In genomic region chr2:96961551-96961950, GRCh38 we compare ENCODE assay signal across 31 cellular contexts. TPM values are rescaled to one million over a fixed set of nuclear protein-coding genes. Genes with fewer than 3 reads are reported as not detected.
DNase-seq lines count a peak whose midpoint lies in the region; ATAC-seq and TF ChIP-seq lines count a peak whose summit lies in the region.
"Had no signal": no experiment of that assay in that cellular context is flagged by ENCODE, and none has a peak within 500 bp of the region (broad histone marks: within the 10 kb centered on the region; RNA-seq: fewer than 3 reads in every experiment).

No MANE protein-coding gene starts in this region.

- peaks cover 0 to 5% (median 0%) of the 10 kb centered on the region in 11 experiments; a peak in 1 of 22 replicates for H4K20me1 ChIP-seq in BLaER1 treated with 17β-estradiol and CSF1 and Interleukin-3, amounts not matched to agents 10 nM and 100 nM

- peak overlapping the region in 2 of 11 experiments; percentile 20 to 39; a peak in 4 of 22 replicates for H3K27ac ChIP-seq in BLaER1 treated with 17β-estradiol and CSF1 and Interleukin-3, amounts not matched to agents 10 nM and 100 nM
- peak overlapping the region; percentile 85 for H3K27ac ChIP-seq in CD4-positive, CD25-positive, alpha-beta regulatory T cell (ENCODE audit: insufficient read depth, low read length, poor library complexity, severe bottlenecking)
- no peak overlapping the region for H3K27ac ChIP-seq in RWPE1
- H3K27ac ChIP-seq: adrenal gland, body of pancreas, epithelial cell of prostate, GM23248, HL-60 had no signal

- H3K9me3 Mint-ChIP-seq in CD4-positive, CD25-positive, alpha-beta regulatory T cell = no peaks in the 10 kb centered on the region
- H3K9me3 Mint-ChIP-seq in activated T-helper 1 cell treated with anti-CD3 and anti-CD28 coated beads, Interleukin-12 subunit alpha, Interleukin-12 subunit beta, Interleukin-2, Interleukin-4 antibody, amounts not matched to agents 30 ng/mL and 10 ng/mL and 1 ng/mL, durations not matched to agents 14 hours and 24 hours and 36 hours = no peaks in the 10 kb centered on the region
- no peaks in the 10 kb centered on the region for H3K9me3 Mint-ChIP-seq in naive thymus-derived CD8-positive, alpha-beta T cell
- H3K9me3 Mint-ChIP-seq: HFFc6, naive B cell had no signal

- peak overlapping the region; percentile 56 to 97 (median 81) for H3K4me2 ChIP-seq in BLaER1 treated with 17β-estradiol and CSF1 and Interleukin-3, amounts not matched to agents 10 nM and 100 nM

- H3K27me3 ChIP-seq in BLaER1 treated with 17β-estradiol and CSF1 and Interleukin-3, amounts not matched to agents 10 nM and 100 nM = no peaks in the 10 kb centered on the region
- H3K27me3 ChIP-seq in CD4-positive, CD25-positive, alpha-beta regulatory T cell (ENCODE audit: control insufficient read depth, insufficient read depth, low read length) = no peaks in the 10 kb centered on the region
- H3K27me3 ChIP-seq: adrenal gland, body of pancreas had no signal

- H3K36me3 ChIP-seq in BLaER1 treated with 17β-estradiol and CSF1 and Interleukin-3, amounts not matched to agents 10 nM and 100 nM = no peaks in the 10 kb centered on the region
- H3K36me3 ChIP-seq in CD4-positive, CD25-positive, alpha-beta regulatory T cell (ENCODE audit: control insufficient read depth, insufficient read depth, low read length) = no peaks in the 10 kb centered on the region
- H3K36me3 ChIP-seq: adrenal gland had no signal

- CTCF ChIA-PET in RWPE1 (lab: Yijun Ruan, JAX) = interaction anchor here (0.7 to 1.2 kb wide), 2 partner anchors 11 to 91 kb away, joined by 3 to 4 read pairs; no protein-coding TSS in a partner anchor

- POLR2A ChIA-PET in naive thymus-derived CD8-positive, alpha-beta T cell (lab: Charles Lee) = interaction anchor here (0.8 to 4.0 kb wide), 6 partner anchors 9 to 145 kb away, joined by 3 to 47 read pairs (median 5); partner anchors contain the start of genes ANKRD39 and CNNM3
- POLR2A ChIA-PET in RWPE1 (lab: Yijun Ruan, JAX; ENCODE audit: low non-redundant PET) = no interaction called here

- H3K4me1 Mint-ChIP-seq in CD4-positive, CD25-positive, alpha-beta regulatory T cell = peaks cover 15 to 64% (median 34%) of the 10 kb centered on the region in 4 donors
- peaks cover 67% of the 10 kb centered on the region for H3K4me1 Mint-ChIP-seq in activated T-helper 1 cell treated with anti-CD3 and anti-CD28 coated beads, Interleukin-12 subunit alpha, Interleukin-12 subunit beta, Interleukin-2, Interleukin-4 antibody, amounts not matched to agents 30 ng/mL and 10 ng/mL and 1 ng/mL, durations not matched to agents 14 hours and 24 hours and 36 hours (ENCODE audit: low read depth)
- H3K4me1 Mint-ChIP-seq in naive thymus-derived CD8-positive, alpha-beta T cell = peaks cover 28 to 67% (median 65%) of the 10 kb centered on the region in 4 donors

- H3K9ac ChIP-seq in BLaER1 treated with 17β-estradiol and CSF1 and Interleukin-3, amounts not matched to agents 10 nM and 100 nM = peak overlapping the region in 4 of 11 experiments; percentile 13 to 58 (median 43); a peak in 6 of 22 replicates
- H3K9ac ChIP-seq: GM23248 had no signal

- H3K27me3 Mint-ChIP-seq in CD4-positive, CD25-positive, alpha-beta regulatory T cell = no peaks in the 10 kb centered on the region
- H3K27me3 Mint-ChIP-seq in activated T-helper 1 cell treated with anti-CD3 and anti-CD28 coated beads, Interleukin-12 subunit alpha, Interleukin-12 subunit beta, Interleukin-2, Interleukin-4 antibody, amounts not matched to agents 30 ng/mL and 10 ng/mL and 1 ng/mL, durations not matched to agents 14 hours and 24 hours and 36 hours (ENCODE audit: insufficient read depth) = no peaks in the 10 kb centered on the region
- H3K27me3 Mint-ChIP-seq in naive thymus-derived CD8-positive, alpha-beta T cell = peaks cover 0 to 1% (median 0%) of the 10 kb centered on the region in 5 donors

- DNase-seq in CD4-positive, CD25-positive, alpha-beta regulatory T cell = no peak
- DNase-seq in activated T-helper 1 cell treated with anti-CD3 and anti-CD28 coated beads, Interleukin-12 subunit alpha, Interleukin-12 subunit beta, Interleukin-2, Interleukin-4 antibody, amounts not matched to agents 30 ng/mL and 10 ng/mL and 1 ng/mL, durations not matched to agents 14 hours and 24 hours and 36 hours (ENCODE audit: low spot score) = no peak
- peak in 1 of 10 donors; percentile 21 for DNase-seq in naive thymus-derived CD8-positive, alpha-beta T cell
- DNase-seq in RWPE1 (ENCODE audit: low spot score) (no peak), retina (no peak)
- no peak for DNase-seq in stimulated activated CD4-positive, alpha-beta T cell treated with anti-CD3 and anti-CD28 coated beads, Interleukin-12 subunit alpha, Interleukin-12 subunit beta, amount 100 ng/mL, for 4 hours
- DNase-seq: activated CD4-positive, alpha-beta T cell treated with anti-CD3 and anti-CD28 coated beads for 4 hours; activated CD8-positive, alpha-beta memory T cell treated with anti-CD3 and anti-CD28 coated beads, Interleukin-2, amount 50 U/mL, for 48 hours; activated effector memory CD4-positive, alpha-beta T cell treated with Interleukin-2 at 50 U/mL for 16 hours; adrenal gland; body of pancreas; cerebellar nuclear complex; DMS 273 treated with DMSO at 0.1 percent for 48 hours; EL; glutamatergic neuron; GM23248; HFFc6; left ventricle myocardium superior; naive B cell; NCI-H1436; NCI-H2081 treated with DMSO at 0.1 percent for 48 hours; NCI-H345; NCI-H82; RPMI8226; stimulated activated CD4-positive, alpha-beta T cell treated with anti-CD3 and anti-CD28 coated beads, Interleukin-4, amount 100 ng/mL, for 1 hour had no signal

- peaks cover 36 to 75% (median 68%) of the 10 kb centered on the region in 10 experiments for H3K4me1 ChIP-seq in BLaER1 treated with 17β-estradiol and CSF1 and Interleukin-3, amounts not matched to agents 10 nM and 100 nM
- peaks cover 47% of the 10 kb centered on the region for H3K4me1 ChIP-seq in CD4-positive, CD25-positive, alpha-beta regulatory T cell (ENCODE audit: control insufficient read depth, insufficient read depth, low read length, poor library complexity, severe bottlenecking)
- H3K4me1 ChIP-seq: body of pancreas had no signal

- H3K4me3 Mint-ChIP-seq in CD4-positive, CD25-positive, alpha-beta regulatory T cell = peak overlapping the region in 3 of 4 donors; percentile 53 to 80 (median 78)
- no peak overlapping the region for H3K4me3 Mint-ChIP-seq in activated T-helper 1 cell treated with anti-CD3 and anti-CD28 coated beads, Interleukin-12 subunit alpha, Interleukin-12 subunit beta, Interleukin-2, Interleukin-4 antibody, amounts not matched to agents 30 ng/mL and 10 ng/mL and 1 ng/mL, durations not matched to agents 14 hours and 24 hours and 36 hours
- H3K4me3 Mint-ChIP-seq in naive thymus-derived CD8-positive, alpha-beta T cell = peak overlapping the region in 9 of 10 donors; percentile 22 to 87 (median 75)
- H3K4me3 Mint-ChIP-seq: HFFc6 had no signal

- no peak for TF ChIP-seq CTCF in RWPE1 (conservative IDR thresholded peaks at IDR 0.05; ENCODE audit: low read depth)

- no peak for ATAC-seq in CD4-positive, CD25-positive, alpha-beta regulatory T cell (ENCODE audit: low read depth in 2 of 2)
- ATAC-seq in naive thymus-derived CD8-positive, alpha-beta T cell = no peak
- ATAC-seq: body of pancreas, GM12878 had no signal

- no peaks in the 10 kb centered on the region for H3K9me3 ChIP-seq in BLaER1 treated with 17β-estradiol and CSF1 and Interleukin-3, amounts not matched to agents 10 nM and 100 nM (replicated peaks in 1 of 11)
- no peaks in the 10 kb centered on the region for H3K9me3 ChIP-seq in CD4-positive, CD25-positive, alpha-beta regulatory T cell (ENCODE audit: control insufficient read depth in 2 of 2, low read length in 2 of 2)
- H3K9me3 ChIP-seq: adrenal gland, body of pancreas had no signal

- H3K27ac Mint-ChIP-seq in CD4-positive, CD25-positive, alpha-beta regulatory T cell = peak overlapping the region; percentile 94 to 98 (median 97)
- H3K27ac Mint-ChIP-seq in activated T-helper 1 cell treated with anti-CD3 and anti-CD28 coated beads, Interleukin-12 subunit alpha, Interleukin-12 subunit beta, Interleukin-2, Interleukin-4 antibody, amounts not matched to agents 30 ng/mL and 10 ng/mL and 1 ng/mL, durations not matched to agents 14 hours and 24 hours and 36 hours = peak overlapping the region; percentile 81
- H3K27ac Mint-ChIP-seq in naive thymus-derived CD8-positive, alpha-beta T cell = peak overlapping the region in 9 of 10 donors; percentile 76 to 98 (median 97)
- H3K27ac Mint-ChIP-seq: HFFc6 had no signal

- no peaks in the 10 kb centered on the region for H3K36me3 Mint-ChIP-seq in CD4-positive, CD25-positive, alpha-beta regulatory T cell
- H3K36me3 Mint-ChIP-seq in activated T-helper 1 cell treated with anti-CD3 and anti-CD28 coated beads, Interleukin-12 subunit alpha, Interleukin-12 subunit beta, Interleukin-2, Interleukin-4 antibody, amounts not matched to agents 30 ng/mL and 10 ng/mL and 1 ng/mL, durations not matched to agents 14 hours and 24 hours and 36 hours (ENCODE audit: low read depth) = no peaks in the 10 kb centered on the region
- H3K36me3 Mint-ChIP-seq in naive thymus-derived CD8-positive, alpha-beta T cell = no peaks in the 10 kb centered on the region
- H3K36me3 Mint-ChIP-seq: naive B cell had no signal

- H3K4me3 ChIP-seq in BLaER1 treated with 17β-estradiol and CSF1 and Interleukin-3, amounts not matched to agents 10 nM and 100 nM = no peak overlapping the region; a peak in 1 of 20 replicates
- H3K4me3 ChIP-seq in CD4-positive, CD25-positive, alpha-beta regulatory T cell (ENCODE audit: low read depth, low read length) = peak overlapping the region; percentile 60
- H3K4me3 ChIP-seq: adrenal gland, body of pancreas, GM12878, GM23248 had no signal

- intact Hi-C loops in activated T-helper 1 cell treated with anti-CD3 and anti-CD28 coated beads, Interleukin-12 subunit alpha, Interleukin-12 subunit beta, Interleukin-2, Interleukin-4 antibody, amounts not matched to agents 30 ng/mL and 10 ng/mL and 1 ng/mL, durations not matched to agents 14 hours and 24 hours and 36 hours (cut with micrococcal nuclease) = loop anchor here (5.0 kb wide), 2 partner anchors 199 to 324 kb away; partner anchors contain the start of genes CNNM4 and KANSL3

RNA-seq across cellular contexts. Expression of gene FAM178B, which starts 24.8 kb away (rescaled TPM):
- total RNA-seq in CD4-positive, CD25-positive, alpha-beta regulatory T cell = not detected
- under 1 TPM in 2 of 4 donors, not detected in 2; 0.06 to 0.59 TPM for polyA plus RNA-seq in CD4-positive, CD25-positive, alpha-beta regulatory T cell
- not detected in 2 replicates for total RNA-seq in activated T-helper 1 cell treated with anti-CD3 and anti-CD28 coated beads, Interleukin-12 subunit alpha, Interleukin-12 subunit beta, Interleukin-2, Interleukin-4 antibody, amounts not matched to agents 30 ng/mL and 10 ng/mL and 1 ng/mL, durations not matched to agents 14 hours and 24 hours and 36 hours
- total RNA-seq in naive thymus-derived CD8-positive, alpha-beta T cell = 1 to 10 TPM; 2.3 to 3.7 TPM
- polyA plus RNA-seq in naive thymus-derived CD8-positive, alpha-beta T cell = 1 to 10 TPM in 2 of 3 donors, under 1 TPM in 1; 0.66 to 1.3 (median 1.1) TPM
- total RNA-seq: body of pancreas, GM12878, GM23248, HFFc6, left ventricle myocardium superior, mesenteric fat pad, urinary bladder had no signal
